In genomic region chr2:174120346-174120745, GRCh38 we compare ENCODE assay signal across 12 cellular contexts.
DNase-seq lines count a peak whose midpoint lies in the region; ATAC-seq, FAIRE-seq and TF ChIP-seq lines count a peak whose summit lies in the region.
"Had no signal": no experiment of that assay in that cellular context is flagged by ENCODE, and none has a peak within 500 bp of the region (broad histone marks: within the 10 kb centered on the region; RNA-seq: fewer than 3 reads in every experiment).

No MANE protein-coding gene starts in this region.

- H4K20me1 ChIP-seq in GM23248 (ENCODE audit: insufficient read depth) (no peaks in the 10 kb centered on the region), Karpas-422 (ENCODE audit: insufficient read depth, low read depth, low read length) (no peaks in the 10 kb centered on the region)

- intact Hi-C loops in posterior vena cava (cut with DNase I) = no loop called here

- H3K79me2 ChIP-seq in GM23248 (ENCODE audit: insufficient read depth) = no peaks in the 10 kb centered on the region
- H3K79me2 ChIP-seq in Karpas-422 (ENCODE audit: low read length) = peaks cover 24% of the 10 kb centered on the region

- FAIRE-seq in small intestine (lab: Jason Lieb, UNC) = no peak

- ATAC-seq in SK-N-SH treated with all-trans-retinoic acid at 6 μM for 48 hours = no peak
- no peak for ATAC-seq in HG02885 (IDR thresholded peaks at IDR 0.05; ENCODE audit: poor library complexity, unreplicated experiment)
- ATAC-seq: body of pancreas, gastrocnemius medialis had no signal

- H3K36me3 ChIP-seq in GM23248 (ENCODE audit: low read depth) = no peaks in the 10 kb centered on the region
- no peaks in the 10 kb centered on the region for H3K36me3 ChIP-seq in iPS-18a (ENCODE audit: control insufficient read depth, low read depth, low read length)
- H3K36me3 ChIP-seq in Karpas-422 (ENCODE audit: insufficient read depth, low read length) = 0 out of 2 replicates have a peak, but pooled peaks cover 11% of the 10 kb centered on the region
- no peaks in the 10 kb centered on the region for H3K36me3 ChIP-seq in small intestine (ENCODE audit: control insufficient read depth in 2 of 2, insufficient read depth in 2 of 2, low read length in 2 of 2)
- H3K36me3 ChIP-seq: gastrocnemius medialis had no signal

- H3K4me1 ChIP-seq in GM23248 (ENCODE audit: insufficient read depth) (peaks cover 40% of the 10 kb centered on the region), iPS-18a (ENCODE audit: control insufficient read depth, low read depth, low read length) (peaks cover 68% of the 10 kb centered on the region), Karpas-422 (ENCODE audit: low read length) (peaks cover 10% of the 10 kb centered on the region), small intestine (ENCODE audit: control insufficient read depth in 2 of 2, insufficient read depth in 1 of 2, low read depth in 1 of 2, low read length in 1 of 2) (no peaks in the 10 kb centered on the region)
- H3K4me1 ChIP-seq: body of pancreas, gastrocnemius medialis had no signal

- H2AFZ ChIP-seq in GM23248 (no peak overlapping the region), Karpas-422 (ENCODE audit: low read length) (no peak overlapping the region)

- H3K27me3 ChIP-seq in GM23248 (replicated peaks; ENCODE audit: insufficient read depth) (no peaks in the 10 kb centered on the region), iPS-18a (ENCODE audit: control insufficient read depth, insufficient read depth, low read length) (no peaks in the 10 kb centered on the region), Karpas-422 (ENCODE audit: low read length) (no peaks in the 10 kb centered on the region), small intestine (ENCODE audit: control insufficient read depth in 2 of 2, insufficient read depth in 2 of 2, low read length in 2 of 2) (no peaks in the 10 kb centered on the region)
- H3K27me3 ChIP-seq: body of pancreas, gastrocnemius medialis had no signal

- H3K9ac ChIP-seq in GM23248 (no peak overlapping the region), iPS-18a (ENCODE audit: low read length) (no peak overlapping the region), Karpas-422 (ENCODE audit: low read length) (no peak overlapping the region)

- H3K4me2 ChIP-seq in GM23248 (ENCODE audit: unreplicated experiment) (peak overlapping the region; percentile 8), Karpas-422 (ENCODE audit: low read depth, low read length, poor library complexity, severe bottlenecking) (no peak overlapping the region)

- H3K4me3 ChIP-seq in GM23248 (no peak overlapping the region), iPS-18a (ENCODE audit: low read length) (no peak overlapping the region), Karpas-422 (ENCODE audit: low read length) (no peak overlapping the region), small intestine (ENCODE audit: low read depth in 1 of 2, low read length in 2 of 2) (no peak overlapping the region)
- H3K4me3 ChIP-seq: body of pancreas, gastrocnemius medialis had no signal

- H3K27ac ChIP-seq in GM23248 (no peak overlapping the region), iPS-18a (ENCODE audit: low read length) (peak overlapping the region; percentile 50), Karpas-422 (ENCODE audit: low read length) (no peak overlapping the region), small intestine (ENCODE audit: low read depth in 1 of 2, low read length in 1 of 2) (no peak overlapping the region)
- H3K27ac ChIP-seq: body of pancreas, gastrocnemius medialis, VCaP had no signal

- DNase-seq in A172 (ENCODE audit: low spot score) = peak; percentile 26
- DNase-seq in GM23248 = peak; percentile 38
- no peak for DNase-seq in posterior vena cava (ENCODE audit: low spot score)
- no peak for DNase-seq in Karpas-422
- DNase-seq in small intestine = no peak
- DNase-seq: body of pancreas, gastrocnemius medialis, NCI-H82 had no signal

- WGBS in GM23248 (ENCODE audit: low coverage in 1 of 2, low lambda C conversion rate in 2 of 2, missing lambda C conversion rate in 2 of 2), 2 experiments = 51 to 57% methylated on average over 2 of the region's 2 CpGs
- WGBS in small intestine, 3 donors = 70 to 78% (median 72%) methylated on average over 2 of the region's 2 CpGs

- in situ Hi-C loops in GM23248 (cut with MboI) = no loop called here

- peaks cover 39% of the 10 kb centered on the region for H3F3A ChIP-seq in GM23248 (ENCODE audit: insufficient read depth)

- H3K9me2 ChIP-seq in GM23248 (ENCODE audit: insufficient read depth) = no peaks in the 10 kb centered on the region
- no peaks in the 10 kb centered on the region for H3K9me2 ChIP-seq in Karpas-422 (replicated peaks; ENCODE audit: insufficient read depth, low read length)

- H3K9me3 ChIP-seq in GM23248 (ENCODE audit: low read depth) = no peaks in the 10 kb centered on the region
- H3K9me3 ChIP-seq in iPS-18a (ENCODE audit: control insufficient read depth, low read depth, low read length) = no peaks in the 10 kb centered on the region
- no peaks in the 10 kb centered on the region for H3K9me3 ChIP-seq in Karpas-422 (ENCODE audit: low read length)
- H3K9me3 ChIP-seq in small intestine (ENCODE audit: control insufficient read depth, low read depth) = no peaks in the 10 kb centered on the region
- H3K9me3 ChIP-seq: body of pancreas, gastrocnemius medialis had no signal

TF ChIP-seq in SK-N-SH treated with all-trans-retinoic acid at 6 μM for 48 hours, 23 proteins besides CTCF, POLR2A, EP300 and RAD21:
- TF ChIP-seq ZC3H10 (CRISPR knock-in tag; IDR thresholded peaks at IDR 0.05) (0 out of 2 replicates have a peak, but pooled peaks have one; percentile 40), ZNF8 (CRISPR knock-in tag; IDR thresholded peaks at IDR 0.05) (no peak), TOX (CRISPR knock-in tag; IDR thresholded peaks at IDR 0.05; ENCODE audit: borderline replicate concordance) (no peak)

Comparison
In these comparisons a context has a peak if more than half of its experiments do, and no peak if none do; other contexts are left out.
1. DNase-seq: peak in A172 (single experiment) and GM23248 (single experiment); none in posterior vena cava (single experiment), Karpas-422 (single experiment) and small intestine (single experiment).